In genomic region chr5:54785729-54786548, GRCh38 we compare ENCODE assay signal across 8 cellular contexts.
DNase-seq lines count a peak whose midpoint lies in the region; ATAC-seq, FAIRE-seq and TF ChIP-seq lines count a peak whose summit lies in the region.

No MANE protein-coding gene starts in this region.

- TF ChIP-seq CTCF in adrenal gland (IDR thresholded peaks at IDR 0.05) = peak in 3 of 6 experiments; percentile 38 to 49 (median 46)
- no peak for TF ChIP-seq CTCF in HepG2 (CRISPR knock-in tag; IDR thresholded peaks at IDR 0.05)
- TF ChIP-seq CTCF in GM10266 (IDR thresholded peaks at IDR 0.05; ENCODE audit: control insufficient read depth, insufficient read depth, low read depth, missing control alignments) = no peak

- TF ChIP-seq POLR2A in adrenal gland (IDR thresholded peaks at IDR 0.05) (no peak), HepG2 (IDR thresholded peaks at IDR 0.05; ENCODE audit: insufficient read depth in 1 of 2, low read depth in 2 of 2, low read length in 2 of 2) (no peak)

- no peak for TF ChIP-seq RAD21 in HepG2 (CRISPR knock-in tag; IDR thresholded peaks at IDR 0.05)

- intact Hi-C loops in adrenal gland (cut with DNase I) = no loop called here
- intact Hi-C loops in HepG2 (cut with micrococcal nuclease; ENCODE audit: unreplicated experiment) = no loop called here

- peak; percentile 31 to 94 (median 91) for DNase-seq in adrenal gland
- no peak for DNase-seq in HepG2 (ENCODE audit: low spot score)
- no peak for DNase-seq in Karpas-422
- no peak for DNase-seq in DMS79 (lab: John Stamatoyannopoulos, UW)
- DNase-seq in NCI-H510A (lab: John Stamatoyannopoulos, UW) = no peak
- DNase-seq in GM10266 (ENCODE audit: extremely low spot score) = no peak

- H3K4me1 ChIP-seq in adrenal gland (replicated peaks in 1 of 2) (peaks cover 0 to 8% of the 10 kb centered on the region in 2 donors), HepG2 (ENCODE audit: insufficient read depth, low read length) (no peaks in the 10 kb centered on the region), Karpas-422 (ENCODE audit: low read length) (no peaks in the 10 kb centered on the region)

- ATAC-seq in GM18517 (IDR thresholded peaks at IDR 0.05; ENCODE audit: unreplicated experiment) (peak; percentile 75), HG03103 (IDR thresholded peaks at IDR 0.05; ENCODE audit: low read depth, unreplicated experiment) (peak; percentile 86), HepG2 (peak; percentile 75)

- H3K79me2 ChIP-seq in HepG2 (ENCODE audit: insufficient read depth, low read length) = no peaks in the 10 kb centered on the region
- H3K79me2 ChIP-seq in Karpas-422 (ENCODE audit: low read length) = no peaks in the 10 kb centered on the region

- no peak overlapping the region for H3K9ac ChIP-seq in HepG2 (ENCODE audit: insufficient read depth, low read depth, low read length)
- no peak overlapping the region for H3K9ac ChIP-seq in Karpas-422 (ENCODE audit: low read length)

- no peak overlapping the region for H3K4me2 ChIP-seq in HepG2 (ENCODE audit: low read depth, low read length)
- H3K4me2 ChIP-seq in Karpas-422 (ENCODE audit: low read depth, low read length, poor library complexity, severe bottlenecking) = no peak overlapping the region

- BruUV-seq in HepG2 (replicated peaks; lab: Mats Ljungman, UMichigan) = no TSS peak

- TF ChIP-seq EP300 in HepG2 (IDR thresholded peaks at IDR 0.05; ENCODE audit: low read depth in 2 of 2, low read length in 2 of 2) (no peak), HepG2 (CRISPR knock-in tag; IDR thresholded peaks at IDR 0.05; ENCODE audit: borderline replicate concordance) (no peak)

- H4K20me1 ChIP-seq in HepG2 (ENCODE audit: insufficient read depth, low read length) (no peaks in the 10 kb centered on the region), Karpas-422 (ENCODE audit: insufficient read depth, low read depth, low read length) (no peaks in the 10 kb centered on the region)

- WGBS in adrenal gland, 4 donors = 34 to 56% (median 40%) methylated on average over 8 to 9 of the region's 9 CpGs
- 2% methylated on average over 8 of the region's 9 CpGs for WGBS in HepG2 (ENCODE audit: low lambda C conversion rate)

- no peak overlapping the region for H2AFZ ChIP-seq in HepG2 (ENCODE audit: low read length)
- no peak overlapping the region for H2AFZ ChIP-seq in Karpas-422 (ENCODE audit: low read length)

- H3K4me3 ChIP-seq in adrenal gland (no peak overlapping the region), HepG2 (replicated peaks in 1 of 3; ENCODE audit: insufficient read depth in 1 of 3, low read depth in 2 of 3, low read length in 3 of 3) (no peak overlapping the region), Karpas-422 (ENCODE audit: low read length) (no peak overlapping the region)

- in situ Hi-C loops in HepG2 (cut with HindIII; ENCODE audit: extremely low pct_ligation_motif_present, low pct_unique_long_range_greater_than_20kb) = no loop called here

- no peak for FAIRE-seq in HepG2 (lab: Jason Lieb, UNC)

- no peaks in the 10 kb centered on the region for H3K36me3 ChIP-seq in adrenal gland (replicated peaks in 1 of 2)
- no peaks in the 10 kb centered on the region for H3K36me3 ChIP-seq in HepG2 (replicated peaks in 1 of 2; ENCODE audit: control insufficient read depth in 1 of 2, insufficient read depth in 2 of 2, low read length in 2 of 2)
- no peaks in the 10 kb centered on the region for H3K36me3 ChIP-seq in Karpas-422 (ENCODE audit: insufficient read depth, low read length)

- no peaks in the 10 kb centered on the region for H3K9me2 ChIP-seq in Karpas-422 (replicated peaks; ENCODE audit: insufficient read depth, low read length)

- POLR2A ChIA-PET in HepG2 (lab: Yijun Ruan, JAX) = no interaction called here

- H3K27me3 ChIP-seq in adrenal gland (no peaks in the 10 kb centered on the region), HepG2 (ENCODE audit: control insufficient read depth in 1 of 2, insufficient read depth in 2 of 2, low read length in 2 of 2) (no peaks in the 10 kb centered on the region), Karpas-422 (ENCODE audit: low read length) (no peaks in the 10 kb centered on the region)

- CTCF ChIA-PET in HepG2 (lab: Yijun Ruan, JAX; ENCODE audit: low intra/inter-chr PET ratio, low total read pairs) = no interaction called here

- H3K9me3 ChIP-seq in adrenal gland (replicated peaks in 1 of 3) (no peaks in the 10 kb centered on the region), HepG2 (ENCODE audit: low read length) (no peaks in the 10 kb centered on the region), Karpas-422 (ENCODE audit: low read length) (no peaks in the 10 kb centered on the region)

- H3K27ac ChIP-seq in adrenal gland = peak overlapping the region in 4 of 5 donors; percentile 1 to 36 (median 14)
- no peak overlapping the region for H3K27ac ChIP-seq in HepG2 (ENCODE audit: extremely low read length, insufficient read depth, low read length)
- H3K27ac ChIP-seq in Karpas-422 (ENCODE audit: low read length) = no peak overlapping the region

TF ChIP-seq in HepG2, 621 proteins besides CTCF, POLR2A, EP300 and RAD21 (continues in another document):
- TF ChIP-seq SKIL (CRISPR knock-in tag; IDR thresholded peaks at IDR 0.05; ENCODE audit: borderline replicate concordance) (no peak), ESRRA (CRISPR knock-in tag; IDR thresholded peaks at IDR 0.05; ENCODE audit: low read depth) (no peak), MTA1 (CRISPR knock-in tag; IDR thresholded peaks at IDR 0.05; ENCODE audit: borderline replicate concordance) (no peak), KDM2A (CRISPR knock-in tag; IDR thresholded peaks at IDR 0.05; ENCODE audit: borderline replicate concordance, low read depth) (no peak), ZNF740 (CRISPR knock-in tag; IDR thresholded peaks at IDR 0.05) (no peak)

Comparison
In these comparisons a context has a peak if more than half of its experiments do, and no peak if none do; other contexts are left out.
1. DNase-seq: peak in adrenal gland (7 of 7); none in HepG2 (single experiment), Karpas-422 (single experiment), DMS79 (single experiment), NCI-H510A (single experiment) and GM10266 (single experiment).
2. H3K27ac ChIP-seq: peak in adrenal gland (4 of 5); none in HepG2 (single experiment) and Karpas-422 (single experiment).
3. Peak in every context shown above with its lines, with median percentiles within 50 percentile points of each other: ATAC-seq.